In the genomic region with DNA sequence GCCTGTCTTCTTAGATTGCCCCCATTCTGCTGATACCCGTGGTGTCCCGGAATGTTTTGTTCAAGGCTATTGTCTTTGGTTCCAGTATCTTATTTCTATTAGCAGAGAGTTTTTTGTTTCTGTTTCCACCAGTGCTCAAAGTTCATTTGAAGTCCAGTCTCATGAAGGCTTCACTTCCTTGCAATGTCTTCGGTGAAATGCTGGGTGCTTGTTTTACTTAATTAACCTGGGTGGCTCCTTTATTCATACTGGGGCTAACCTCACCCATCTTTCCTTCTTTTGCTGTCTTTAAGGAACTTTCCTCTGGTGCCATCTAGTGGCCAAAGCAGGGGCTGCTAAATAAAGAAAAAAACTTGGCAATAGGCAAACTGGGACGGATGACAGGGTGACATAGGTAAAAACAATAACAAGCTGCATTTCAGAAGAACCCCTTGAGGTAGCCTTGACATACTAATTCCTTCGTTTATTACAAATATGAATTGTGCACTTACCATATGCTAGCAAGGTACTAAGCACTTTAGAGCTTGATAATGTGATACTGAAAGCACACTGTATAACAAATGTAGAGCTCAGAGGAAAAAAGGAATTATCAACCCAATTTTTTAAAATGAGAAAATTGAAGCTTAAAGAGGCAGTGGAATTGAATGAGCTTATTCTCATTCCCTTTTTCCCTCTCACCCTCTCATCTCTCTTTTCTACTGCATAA, we compare ENCODE assay signal across 8 cellular contexts. TPM values are rescaled to one million over a fixed set of nuclear protein-coding genes. Genes with fewer than 3 reads are reported as not detected.
DNase-seq lines count a peak whose midpoint lies in the region; ATAC-seq and TF ChIP-seq lines count a peak whose summit lies in the region.

No MANE protein-coding gene starts in this region.

- peaks cover 2% of the 10 kb centered on the region for H3K4me1 Mint-ChIP-seq in activated naive CD8-positive, alpha-beta T cell treated with anti-CD3 and anti-CD28 coated beads, Interleukin-2, amount 50 U/mL, for 24 hours

- no peaks in the 10 kb centered on the region for H3K36me3 Mint-ChIP-seq in activated naive CD8-positive, alpha-beta T cell treated with anti-CD3 and anti-CD28 coated beads, Interleukin-2, amount 50 U/mL, for 24 hours (ENCODE audit: low read depth)

- no peak for TF ChIP-seq POLR2A in sigmoid colon (IDR thresholded peaks at IDR 0.05)

- peak; percentile 76 to 95 (median 82) for TF ChIP-seq CTCF in sigmoid colon (IDR thresholded peaks at IDR 0.05)

- POLR2A ChIA-PET in HEK293T (lab: Yijun Ruan, JAX), result no interaction called here

- WGBS in sigmoid colon, 2 donors, result 6 to 19% methylated on average over 5 of the region's 5 CpGs

- TF ChIP-seq EP300 in sigmoid colon (IDR thresholded peaks at IDR 0.05), result no peak

- no peak overlapping the region for H3K27ac ChIP-seq in sigmoid colon

- peaks cover 5% of the 10 kb centered on the region for H3K27me3 Mint-ChIP-seq in activated naive CD8-positive, alpha-beta T cell treated with anti-CD3 and anti-CD28 coated beads, Interleukin-2, amount 50 U/mL, for 24 hours

- intact Hi-C loops in left ventricle myocardium superior (cut with micrococcal nuclease) (loop anchor here (5.0 kb wide), 1 partner anchor 157 kb away; no protein-coding TSS in a partner anchor), sigmoid colon (cut with DNase I) (loop anchor here (5.0 to 10.0 kb wide), 6 partner anchors 97 to 547 kb away; a partner anchor contains a TSS)

- H3K27ac Mint-ChIP-seq in activated naive CD8-positive, alpha-beta T cell treated with anti-CD3 and anti-CD28 coated beads, Interleukin-2, amount 50 U/mL, for 24 hours, result no peak overlapping the region

- H3K27me3 ChIP-seq in sigmoid colon, result no peaks in the 10 kb centered on the region

- no peaks in the 10 kb centered on the region for H3K9me3 Mint-ChIP-seq in activated naive CD8-positive, alpha-beta T cell treated with anti-CD3 and anti-CD28 coated beads, Interleukin-2, amount 50 U/mL, for 24 hours

- no peaks in the 10 kb centered on the region for H3K9me3 ChIP-seq in sigmoid colon

- H3K4me1 ChIP-seq in sigmoid colon, result peaks cover 0 to 13% (median 0%) of the 10 kb centered on the region in 4 donors

- ATAC-seq in activated naive CD8-positive, alpha-beta T cell treated with anti-CD3 and anti-CD28 coated beads, Interleukin-2, amount 50 U/mL, for 24 hours, result no peak
- ATAC-seq in left ventricle myocardium superior (peak; percentile 67), HG02623 (IDR thresholded peaks at IDR 0.05; ENCODE audit: unreplicated experiment) (no peak)

- DNase-seq in GDM1 (lab: John Stamatoyannopoulos, UW) (peak; percentile 4), HEK293T (ENCODE audit: extremely low spot score) (peak; percentile 45), NCI-H1105 treated with DMSO at 0.1 percent for 48 hours (lab: John Stamatoyannopoulos, UW) (peak; percentile 54), T follicular helper cell (ENCODE audit: low read depth) (peak; percentile 50), left ventricle myocardium superior (peak; percentile 67), sigmoid colon (peak; percentile 81)
- peak; percentile 75 for DNase-seq in activated naive CD8-positive, alpha-beta T cell treated with anti-CD3 and anti-CD28 coated beads, Interleukin-2, amount 50 U/mL, for 24 hours

- H3K36me3 ChIP-seq in sigmoid colon, result no peaks in the 10 kb centered on the region

- H3K4me3 ChIP-seq in sigmoid colon, result no peak overlapping the region

- no peak overlapping the region for H3K4me3 Mint-ChIP-seq in activated naive CD8-positive, alpha-beta T cell treated with anti-CD3 and anti-CD28 coated beads, Interleukin-2, amount 50 U/mL, for 24 hours

- CTCF ChIA-PET in HEK293T (lab: Yijun Ruan, JAX), result interaction anchor here (0.6 to 0.9 kb wide), 11 partner anchors 10 to 674 kb away, joined by 3 to 7 read pairs (median 3); a partner anchor contains a TSS

TF ChIP-seq in HEK293T, 16 proteins besides CTCF, POLR2A, EP300 and RAD21:
- TF ChIP-seq ZNF384 (IDR thresholded peaks at IDR 0.05) (peak; percentile 33; the same call in 1 of the 2 replicates), LEF1 (IDR thresholded peaks at IDR 0.05; ENCODE audit: borderline replicate concordance) (no peak)

RNA-seq across cellular contexts. Expression of a gene that starts 2.8 kb away (rescaled TPM):
- not detected for total RNA-seq in left ventricle myocardium superior
- not detected for total RNA-seq in sigmoid colon
- not detected for polyA plus RNA-seq in sigmoid colon

Comparison
In these comparisons a context has a peak if more than half of its experiments do, and no peak if none do; other contexts are left out.
1. DNase-seq: peak in every context shown above with its lines; median percentile 81 in sigmoid colon; 75 in activated naive CD8-positive, alpha-beta T cell treated with anti-CD3 and anti-CD28 coated beads, Interleukin-2, amount 50 U/mL, for 24 hours; 67 in left ventricle myocardium superior; 54 in NCI-H1105 treated with DMSO at 0.1 percent for 48 hours; 50 in T follicular helper cell; 45 in HEK293T; 4 in GDM1.